2 cellular contexts compared by ENCODE assay signal in genomic region chr15:41276821-41277220, GRCh38.
TF ChIP-seq lines count a peak whose summit lies in the region.

No MANE protein-coding gene starts in this region.

TF ChIP-seq in A549, 52 proteins besides CTCF, POLR2A, EP300 and RAD21 (continued from another document):
- TF ChIP-seq FOSL2 (IDR thresholded peaks at IDR 0.05) (no peak), FOSL2 (CRISPR knock-in tag; IDR thresholded peaks at IDR 0.05) (no peak), SMC3 (IDR thresholded peaks at IDR 0.05) (no peak), TFCP2L1 (CRISPR knock-in tag; IDR thresholded peaks at IDR 0.05) (no peak)

TF ChIP-seq in GM23338, 12 proteins besides CTCF, POLR2A, EP300 and RAD21 (continued from another document):
- no peak for TF ChIP-seq REST (IDR thresholded peaks at IDR 0.05; ENCODE audit: unreplicated experiment)
- TF ChIP-seq ZNF114 (CRISPR knock-in tag; IDR thresholded peaks at IDR 0.05) = no peak
- no peak for TF ChIP-seq POLR2AphosphoS5 (IDR thresholded peaks at IDR 0.05; ENCODE audit: low read depth)
- no peak for TF ChIP-seq EZH2phosphoT487 (IDR thresholded peaks at IDR 0.05; ENCODE audit: unreplicated experiment)
- TF ChIP-seq ZNF462 (CRISPR knock-in tag; IDR thresholded peaks at IDR 0.05) = no peak
- no peak for TF ChIP-seq ZNF331 (CRISPR knock-in tag; IDR thresholded peaks at IDR 0.05; ENCODE audit: low read depth)
- TF ChIP-seq CREB1 (CRISPR knock-in tag; IDR thresholded peaks at IDR 0.05; ENCODE audit: low read depth) = no peak
- no peak for TF ChIP-seq EZH2 (IDR thresholded peaks at IDR 0.05; ENCODE audit: low read depth, unreplicated experiment)
- no peak for TF ChIP-seq STAT1 (IDR thresholded peaks at IDR 0.05; ENCODE audit: unreplicated experiment)
- TF ChIP-seq JUNB (IDR thresholded peaks at IDR 0.05; ENCODE audit: unreplicated experiment) = no peak
- TF ChIP-seq ETS1 (IDR thresholded peaks at IDR 0.05) = no peak
